In the genomic region with DNA sequence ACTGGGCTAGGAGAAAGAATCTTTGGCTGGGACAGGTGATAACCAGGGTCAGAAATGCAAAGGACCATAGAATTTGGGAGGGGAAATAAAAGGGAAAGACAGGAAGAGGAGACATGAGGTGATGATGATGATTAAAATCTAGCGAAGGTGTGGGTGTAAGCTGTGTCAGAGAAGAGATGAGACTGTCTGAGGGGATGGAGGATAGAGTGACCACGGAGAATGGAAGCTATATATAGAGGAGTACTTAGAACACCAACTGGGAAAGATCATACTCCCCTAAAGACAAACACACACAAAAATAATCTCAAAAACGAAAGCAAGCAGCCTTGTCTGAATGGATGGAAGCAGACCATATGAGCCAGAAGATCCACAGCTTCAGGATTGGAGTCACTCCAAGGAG, we compare ENCODE assay signal across 22 cellular contexts.
"Had no signal": no experiment of that assay in that cellular context is flagged by ENCODE, and none has a peak within 500 bp of the region (broad histone marks: within the 10 kb centered on the region; RNA-seq: fewer than 3 reads in every experiment).

No MANE protein-coding gene starts in this region.

- H3K27ac Mint-ChIP-seq: activated CD4-positive, alpha-beta memory T cell treated with anti-CD3 and anti-CD28 coated beads for 36 hours; activated CD4-positive, alpha-beta T cell treated with anti-CD3 and anti-CD28 coated beads, Interleukin-2, amount 10 ng/mL, durations not matched to agents 24 days and 14 days; activated naive CD4-positive, alpha-beta T cell treated with anti-CD3 and anti-CD28 coated beads, Interleukin-2, amount 50 U/mL, for 24 hours; activated T-cell treated with anti-CD3 and anti-CD28 coated beads, Interleukin-2, amount 50 U/mL, for 72 hours; T-helper 17 cell; WTC11 had no signal

- H3K4me1 Mint-ChIP-seq: activated naive CD4-positive, alpha-beta T cell treated with anti-CD3 and anti-CD28 coated beads, Interleukin-2, amount 50 U/mL, for 24 hours; T-helper 17 cell had no signal

- H3K9me3 Mint-ChIP-seq: activated CD4-positive, alpha-beta memory T cell treated with anti-CD3 and anti-CD28 coated beads for 36 hours; activated naive CD4-positive, alpha-beta T cell treated with anti-CD3 and anti-CD28 coated beads, Interleukin-2, amount 50 U/mL, for 24 hours had no signal

- H3K27me3 Mint-ChIP-seq: activated CD4-positive, alpha-beta T cell treated with anti-CD3 and anti-CD28 coated beads, Interleukin-2, amount 10 ng/mL, durations not matched to agents 24 days and 14 days; activated naive CD4-positive, alpha-beta T cell treated with anti-CD3 and anti-CD28 coated beads, Interleukin-2, amount 50 U/mL, for 24 hours had no signal

- H3K4me3 Mint-ChIP-seq: activated CD4-positive, alpha-beta memory T cell treated with anti-CD3 and anti-CD28 coated beads for 36 hours; activated CD4-positive, alpha-beta T cell treated with anti-CD3 and anti-CD28 coated beads, Interleukin-2, amount 10 ng/mL, durations not matched to agents 24 days and 14 days; activated naive CD4-positive, alpha-beta T cell treated with anti-CD3 and anti-CD28 coated beads, Interleukin-2, amount 50 U/mL, for 24 hours; activated T-cell treated with anti-CD3 and anti-CD28 coated beads, Interleukin-2, amount 50 U/mL, for 72 hours; T-helper 17 cell; WTC11 had no signal

- ATAC-seq: activated T-cell treated with anti-CD3 and anti-CD28 coated beads, Interleukin-2, amount 50 U/mL, for 72 hours; T-helper 17 cell; WTC11 had no signal

- H3K36me3 Mint-ChIP-seq: activated CD4-positive, alpha-beta memory T cell treated with anti-CD3 and anti-CD28 coated beads for 36 hours; activated naive CD4-positive, alpha-beta T cell treated with anti-CD3 and anti-CD28 coated beads, Interleukin-2, amount 50 U/mL, for 24 hours had no signal

- DNase-seq: activated CD4-positive, alpha-beta memory T cell treated with anti-CD3 and anti-CD28 coated beads for 36 hours; activated CD4-positive, alpha-beta T cell treated with anti-CD3 and anti-CD28 coated beads, Interleukin-2, amount 10 ng/mL, durations not matched to agents 24 days and 14 days; activated CD4-positive, CD25-positive, alpha-beta regulatory T cell treated with anti-CD3 and anti-CD28 coated beads, Interleukin-2, amount 50 U/mL, for 72 hours; activated CD8-positive, alpha-beta memory T cell treated with anti-CD3 and anti-CD28 coated beads, Interleukin-2, amount 50 U/mL, for 4 hours; activated T-cell treated with anti-CD3 and anti-CD28 coated beads, Interleukin-2, amount 50 U/mL, for 72 hours; cerebellar nuclear complex; IMR-90; Kasumi-1; KBM-7; NCI-H1048; NCI-H1436; NCI-H1694 treated with DMSO at 0.1 percent for 48 hours; NCI-H2029 treated with DMSO at 0.1 percent for 48 hours; NCI-H345; NCI-H510A; NCI-H526 treated with DMSO at 0.1 percent for 48 hours; NCI-H82; SHP77 treated with DMSO at 0.1 percent for 48 hours; T-helper 17 cell; T-helper 9 cell had no signal
